Comparison of ENCODE assay signal across 1 cellular context in the genomic region with DNA sequence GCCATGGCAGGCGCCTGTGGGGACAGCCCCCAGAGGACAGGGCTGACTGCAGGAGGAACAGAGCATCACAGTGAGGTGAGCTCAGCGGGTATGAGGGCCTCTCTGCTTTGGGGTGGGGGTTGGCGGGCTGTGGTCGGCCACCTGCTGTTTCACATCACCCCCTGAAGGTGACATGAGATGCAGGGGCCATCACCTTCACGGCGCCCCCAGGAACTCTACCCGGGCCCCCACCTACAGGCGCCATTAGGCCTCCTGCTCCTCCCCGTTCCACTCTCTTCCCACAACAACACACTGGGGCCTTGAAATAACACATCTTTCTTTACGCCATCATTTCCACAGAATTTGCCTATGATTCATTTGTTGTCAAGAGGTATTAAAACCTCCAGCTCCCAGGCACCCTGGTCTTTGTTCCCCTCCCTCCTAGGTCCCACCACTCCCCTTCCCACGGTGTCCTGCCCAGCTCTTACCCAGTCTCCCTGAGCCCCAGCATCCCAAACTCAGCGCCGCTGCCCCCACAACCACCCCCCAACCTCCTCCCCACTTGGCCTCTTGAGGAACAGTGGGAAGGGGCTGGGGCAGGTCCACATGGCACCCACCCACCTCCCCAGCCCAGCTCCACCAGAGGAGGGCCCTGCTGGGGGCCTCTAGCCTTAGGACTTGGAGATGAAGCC.
TF ChIP-seq lines count a peak whose summit lies in the region.

No MANE protein-coding gene starts in this region.

TF ChIP-seq in GM12878, 131 proteins besides CTCF, POLR2A, EP300 and RAD21 (continued from another document):
- TF ChIP-seq YY1 (IDR thresholded peaks at IDR 0.05; ENCODE audit: low read depth, low read length): peak; percentile 89
- TF ChIP-seq ZNF384 (IDR thresholded peaks at IDR 0.05; ENCODE audit: borderline replicate concordance, low read depth, low read length): no peak
- TF ChIP-seq DPF2 (IDR thresholded peaks at IDR 0.05): peak; percentile 51; the same call in 1 of the 2 replicates
- TF ChIP-seq FOXK2 (IDR thresholded peaks at IDR 0.05): no peak
- peak; percentile 88 for TF ChIP-seq RUNX3 (IDR thresholded peaks at IDR 0.05; ENCODE audit: low read length)
- TF ChIP-seq NBN (IDR thresholded peaks at IDR 0.05): 0 out of 2 replicates have a peak, but pooled peaks have one; percentile 26
- TF ChIP-seq, protein P1, sequence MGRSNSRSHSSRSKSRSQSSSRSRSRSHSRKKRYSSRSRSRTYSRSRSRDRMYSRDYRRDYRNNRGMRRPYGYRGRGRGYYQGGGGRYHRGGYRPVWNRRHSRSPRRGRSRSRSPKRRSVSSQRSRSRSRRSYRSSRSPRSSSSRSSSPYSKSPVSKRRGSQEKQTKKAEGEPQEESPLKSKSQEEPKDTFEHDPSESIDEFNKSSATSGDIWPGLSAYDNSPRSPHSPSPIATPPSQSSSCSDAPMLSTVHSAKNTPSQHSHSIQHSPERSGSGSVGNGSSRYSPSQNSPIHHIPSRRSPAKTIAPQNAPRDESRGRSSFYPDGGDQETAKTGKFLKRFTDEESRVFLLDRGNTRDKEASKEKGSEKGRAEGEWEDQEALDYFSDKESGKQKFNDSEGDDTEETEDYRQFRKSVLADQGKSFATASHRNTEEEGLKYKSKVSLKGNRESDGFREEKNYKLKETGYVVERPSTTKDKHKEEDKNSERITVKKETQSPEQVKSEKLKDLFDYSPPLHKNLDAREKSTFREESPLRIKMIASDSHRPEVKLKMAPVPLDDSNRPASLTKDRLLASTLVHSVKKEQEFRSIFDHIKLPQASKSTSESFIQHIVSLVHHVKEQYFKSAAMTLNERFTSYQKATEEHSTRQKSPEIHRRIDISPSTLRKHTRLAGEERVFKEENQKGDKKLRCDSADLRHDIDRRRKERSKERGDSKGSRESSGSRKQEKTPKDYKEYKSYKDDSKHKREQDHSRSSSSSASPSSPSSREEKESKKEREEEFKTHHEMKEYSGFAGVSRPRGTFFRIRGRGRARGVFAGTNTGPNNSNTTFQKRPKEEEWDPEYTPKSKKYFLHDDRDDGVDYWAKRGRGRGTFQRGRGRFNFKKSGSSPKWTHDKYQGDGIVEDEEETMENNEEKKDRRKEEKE (IDR thresholded peaks at IDR 0.05): no peak
- no peak for TF ChIP-seq MXI1 (IDR thresholded peaks at IDR 0.05; ENCODE audit: low read depth, low read length)
- TF ChIP-seq MTA3 (IDR thresholded peaks at IDR 0.05; ENCODE audit: borderline replicate concordance, low read length): 0 out of 2 replicates have a peak, but pooled peaks have one; percentile 17
- TF ChIP-seq TCF12 (IDR thresholded peaks at IDR 0.05; ENCODE audit: low read depth, low read length): peak; percentile 83; the same call in 1 of the 2 replicates
- TF ChIP-seq POU2F2 (IDR thresholded peaks at IDR 0.05; ENCODE audit: borderline replicate concordance, low read depth, low read length): peak; percentile 89; the same call in 2 of the 3 replicates
- TF ChIP-seq SIX5 (IDR thresholded peaks at IDR 0.05; ENCODE audit: low read depth, low read length, severe bottlenecking): no peak
- TF ChIP-seq SPI1 (IDR thresholded peaks at IDR 0.05; ENCODE audit: borderline replicate concordance, insufficient read depth, low read depth, low read length): 0 out of 2 replicates have a peak, but pooled peaks have one; percentile 17
- TF ChIP-seq, protein P2, sequence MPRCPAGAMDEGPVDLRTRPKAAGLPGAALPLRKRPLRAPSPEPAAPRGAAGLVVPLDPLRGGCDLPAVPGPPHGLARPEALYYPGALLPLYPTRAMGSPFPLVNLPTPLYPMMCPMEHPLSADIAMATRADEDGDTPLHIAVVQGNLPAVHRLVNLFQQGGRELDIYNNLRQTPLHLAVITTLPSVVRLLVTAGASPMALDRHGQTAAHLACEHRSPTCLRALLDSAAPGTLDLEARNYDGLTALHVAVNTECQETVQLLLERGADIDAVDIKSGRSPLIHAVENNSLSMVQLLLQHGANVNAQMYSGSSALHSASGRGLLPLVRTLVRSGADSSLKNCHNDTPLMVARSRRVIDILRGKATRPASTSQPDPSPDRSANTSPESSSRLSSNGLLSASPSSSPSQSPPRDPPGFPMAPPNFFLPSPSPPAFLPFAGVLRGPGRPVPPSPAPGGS (IDR thresholded peaks at IDR 0.05; ENCODE audit: borderline replicate concordance, insufficient read depth, low read depth, low read length, poor library complexity, severe bottlenecking): peak; percentile 68
- peak; percentile 64; the same call in 1 of the 2 replicates for TF ChIP-seq CREB1 (IDR thresholded peaks at IDR 0.05; ENCODE audit: low read depth)
- TF ChIP-seq, protein P3, sequence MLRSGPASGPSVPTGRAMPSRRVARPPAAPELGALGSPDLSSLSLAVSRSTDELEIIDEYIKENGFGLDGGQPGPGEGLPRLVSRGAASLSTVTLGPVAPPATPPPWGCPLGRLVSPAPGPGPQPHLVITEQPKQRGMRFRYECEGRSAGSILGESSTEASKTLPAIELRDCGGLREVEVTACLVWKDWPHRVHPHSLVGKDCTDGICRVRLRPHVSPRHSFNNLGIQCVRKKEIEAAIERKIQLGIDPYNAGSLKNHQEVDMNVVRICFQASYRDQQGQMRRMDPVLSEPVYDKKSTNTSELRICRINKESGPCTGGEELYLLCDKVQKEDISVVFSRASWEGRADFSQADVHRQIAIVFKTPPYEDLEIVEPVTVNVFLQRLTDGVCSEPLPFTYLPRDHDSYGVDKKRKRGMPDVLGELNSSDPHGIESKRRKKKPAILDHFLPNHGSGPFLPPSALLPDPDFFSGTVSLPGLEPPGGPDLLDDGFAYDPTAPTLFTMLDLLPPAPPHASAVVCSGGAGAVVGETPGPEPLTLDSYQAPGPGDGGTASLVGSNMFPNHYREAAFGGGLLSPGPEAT (IDR thresholded peaks at IDR 0.05; ENCODE audit: low read depth): 0 out of 2 replicates have a peak, but pooled peaks have one; percentile 18
- peak; percentile 32 for TF ChIP-seq SP1 (IDR thresholded peaks at IDR 0.05; ENCODE audit: low read depth, low read length)
- peak; percentile 55; the same call in 1 of the 2 replicates for TF ChIP-seq CHD2 (IDR thresholded peaks at IDR 0.05; ENCODE audit: borderline replicate concordance, low read depth, low read length)
- peak; percentile 86 for TF ChIP-seq RFX5 (IDR thresholded peaks at IDR 0.05; ENCODE audit: low read depth, low read length)
- TF ChIP-seq SRF (IDR thresholded peaks at IDR 0.05; ENCODE audit: low read depth in 2 of 2, low read length in 2 of 2): no peak
- TF ChIP-seq, protein P4, sequence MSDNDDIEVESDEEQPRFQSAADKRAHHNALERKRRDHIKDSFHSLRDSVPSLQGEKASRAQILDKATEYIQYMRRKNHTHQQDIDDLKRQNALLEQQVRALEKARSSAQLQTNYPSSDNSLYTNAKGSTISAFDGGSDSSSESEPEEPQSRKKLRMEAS (IDR thresholded peaks at IDR 0.05; ENCODE audit: low read depth, low read length): 0 out of 2 replicates have a peak, but pooled peaks have one; percentile 17
- TF ChIP-seq MYC (IDR thresholded peaks at IDR 0.05; ENCODE audit: insufficient read depth, insufficient read length, insufficient replicate concordance, low read length, severe bottlenecking): no peak
- 0 out of 2 replicates have a peak, but pooled peaks have one; percentile 23 for TF ChIP-seq HCFC1 (IDR thresholded peaks at IDR 0.05; ENCODE audit: low read length)
- TF ChIP-seq MTA2 (IDR thresholded peaks at IDR 0.05; ENCODE audit: low read depth): peak; percentile 62; the same call in 1 of the 2 replicates
- TF ChIP-seq, protein P5, sequence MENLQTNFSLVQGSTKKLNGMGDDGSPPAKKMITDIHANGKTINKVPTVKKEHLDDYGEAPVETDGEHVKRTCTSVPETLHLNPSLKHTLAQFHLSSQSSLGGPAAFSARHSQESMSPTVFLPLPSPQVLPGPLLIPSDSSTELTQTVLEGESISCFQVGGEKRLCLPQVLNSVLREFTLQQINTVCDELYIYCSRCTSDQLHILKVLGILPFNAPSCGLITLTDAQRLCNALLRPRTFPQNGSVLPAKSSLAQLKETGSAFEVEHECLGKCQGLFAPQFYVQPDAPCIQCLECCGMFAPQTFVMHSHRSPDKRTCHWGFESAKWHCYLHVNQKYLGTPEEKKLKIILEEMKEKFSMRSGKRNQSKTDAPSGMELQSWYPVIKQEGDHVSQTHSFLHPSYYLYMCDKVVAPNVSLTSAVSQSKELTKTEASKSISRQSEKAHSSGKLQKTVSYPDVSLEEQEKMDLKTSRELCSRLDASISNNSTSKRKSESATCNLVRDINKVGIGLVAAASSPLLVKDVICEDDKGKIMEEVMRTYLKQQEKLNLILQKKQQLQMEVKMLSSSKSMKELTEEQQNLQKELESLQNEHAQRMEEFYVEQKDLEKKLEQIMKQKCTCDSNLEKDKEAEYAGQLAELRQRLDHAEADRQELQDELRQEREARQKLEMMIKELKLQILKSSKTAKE (IDR thresholded peaks at IDR 0.05; ENCODE audit: low read depth, poor library complexity, severe bottlenecking): no peak
- TF ChIP-seq RAD51 (IDR thresholded peaks at IDR 0.05): no peak
- TF ChIP-seq ASH2L (IDR thresholded peaks at IDR 0.05; ENCODE audit: borderline replicate concordance, low read depth): no peak
- TF ChIP-seq SMC3 (IDR thresholded peaks at IDR 0.05; ENCODE audit: borderline replicate concordance, low read length): no peak
- peak; percentile 60 for TF ChIP-seq NR2F1 (conservative IDR thresholded peaks at IDR 0.05)
- TF ChIP-seq ATF7 (IDR thresholded peaks at IDR 0.05; ENCODE audit: low read depth): peak; percentile 63; the same call in 1 of the 2 replicates
- TF ChIP-seq, protein P6, sequence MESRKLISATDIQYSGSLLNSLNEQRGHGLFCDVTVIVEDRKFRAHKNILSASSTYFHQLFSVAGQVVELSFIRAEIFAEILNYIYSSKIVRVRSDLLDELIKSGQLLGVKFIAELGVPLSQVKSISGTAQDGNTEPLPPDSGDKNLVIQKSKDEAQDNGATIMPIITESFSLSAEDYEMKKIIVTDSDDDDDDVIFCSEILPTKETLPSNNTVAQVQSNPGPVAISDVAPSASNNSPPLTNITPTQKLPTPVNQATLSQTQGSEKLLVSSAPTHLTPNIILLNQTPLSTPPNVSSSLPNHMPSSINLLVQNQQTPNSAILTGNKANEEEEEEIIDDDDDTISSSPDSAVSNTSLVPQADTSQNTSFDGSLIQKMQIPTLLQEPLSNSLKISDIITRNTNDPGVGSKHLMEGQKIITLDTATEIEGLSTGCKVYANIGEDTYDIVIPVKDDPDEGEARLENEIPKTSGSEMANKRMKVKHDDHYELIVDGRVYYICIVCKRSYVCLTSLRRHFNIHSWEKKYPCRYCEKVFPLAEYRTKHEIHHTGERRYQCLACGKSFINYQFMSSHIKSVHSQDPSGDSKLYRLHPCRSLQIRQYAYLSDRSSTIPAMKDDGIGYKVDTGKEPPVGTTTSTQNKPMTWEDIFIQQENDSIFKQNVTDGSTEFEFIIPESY (IDR thresholded peaks at IDR 0.05): no peak; the same call in 1 of the 2 replicates
- TF ChIP-seq, protein P7, sequence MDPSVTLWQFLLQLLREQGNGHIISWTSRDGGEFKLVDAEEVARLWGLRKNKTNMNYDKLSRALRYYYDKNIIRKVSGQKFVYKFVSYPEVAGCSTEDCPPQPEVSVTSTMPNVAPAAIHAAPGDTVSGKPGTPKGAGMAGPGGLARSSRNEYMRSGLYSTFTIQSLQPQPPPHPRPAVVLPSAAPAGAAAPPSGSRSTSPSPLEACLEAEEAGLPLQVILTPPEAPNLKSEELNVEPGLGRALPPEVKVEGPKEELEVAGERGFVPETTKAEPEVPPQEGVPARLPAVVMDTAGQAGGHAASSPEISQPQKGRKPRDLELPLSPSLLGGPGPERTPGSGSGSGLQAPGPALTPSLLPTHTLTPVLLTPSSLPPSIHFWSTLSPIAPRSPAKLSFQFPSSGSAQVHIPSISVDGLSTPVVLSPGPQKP (IDR thresholded peaks at IDR 0.05; ENCODE audit: low read depth, low read length): no peak
- TF ChIP-seq PAX5 (IDR thresholded peaks at IDR 0.05; ENCODE audit: borderline replicate concordance, low read depth, low read length): peak; percentile 39; the same call in 1 of the 2 replicates
- peak; percentile 22; the same call in 1 of the 2 replicates for TF ChIP-seq EED (IDR thresholded peaks at IDR 0.05; ENCODE audit: low read depth)
- peak; percentile 39; the same call in 1 of the 2 replicates for TF ChIP-seq TAF1 (IDR thresholded peaks at IDR 0.05; ENCODE audit: borderline replicate concordance, low read depth, low read length)
- peak; percentile 79 for TF ChIP-seq TCF3 (IDR thresholded peaks at IDR 0.05; ENCODE audit: borderline replicate concordance, insufficient read depth, low read depth, low read length)
- TF ChIP-seq BHLHE40 (IDR thresholded peaks at IDR 0.05; ENCODE audit: borderline replicate concordance in 1 of 2, low read depth in 2 of 2, low read length in 1 of 2): peak; percentile 26 to 55; a peak in 2 of 4 replicates
- TF ChIP-seq, protein P8, sequence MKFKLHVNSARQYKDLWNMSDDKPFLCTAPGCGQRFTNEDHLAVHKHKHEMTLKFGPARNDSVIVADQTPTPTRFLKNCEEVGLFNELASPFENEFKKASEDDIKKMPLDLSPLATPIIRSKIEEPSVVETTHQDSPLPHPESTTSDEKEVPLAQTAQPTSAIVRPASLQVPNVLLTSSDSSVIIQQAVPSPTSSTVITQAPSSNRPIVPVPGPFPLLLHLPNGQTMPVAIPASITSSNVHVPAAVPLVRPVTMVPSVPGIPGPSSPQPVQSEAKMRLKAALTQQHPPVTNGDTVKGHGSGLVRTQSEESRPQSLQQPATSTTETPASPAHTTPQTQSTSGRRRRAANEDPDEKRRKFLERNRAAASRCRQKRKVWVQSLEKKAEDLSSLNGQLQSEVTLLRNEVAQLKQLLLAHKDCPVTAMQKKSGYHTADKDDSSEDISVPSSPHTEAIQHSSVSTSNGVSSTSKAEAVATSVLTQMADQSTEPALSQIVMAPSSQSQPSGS (IDR thresholded peaks at IDR 0.05; ENCODE audit: low read length): peak; percentile 54; the same call in 1 of the 2 replicates
- TF ChIP-seq, protein P9, sequence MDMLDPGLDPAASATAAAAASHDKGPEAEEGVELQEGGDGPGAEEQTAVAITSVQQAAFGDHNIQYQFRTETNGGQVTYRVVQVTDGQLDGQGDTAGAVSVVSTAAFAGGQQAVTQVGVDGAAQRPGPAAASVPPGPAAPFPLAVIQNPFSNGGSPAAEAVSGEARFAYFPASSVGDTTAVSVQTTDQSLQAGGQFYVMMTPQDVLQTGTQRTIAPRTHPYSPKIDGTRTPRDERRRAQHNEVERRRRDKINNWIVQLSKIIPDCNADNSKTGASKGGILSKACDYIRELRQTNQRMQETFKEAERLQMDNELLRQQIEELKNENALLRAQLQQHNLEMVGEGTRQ (IDR thresholded peaks at IDR 0.05; ENCODE audit: borderline replicate concordance, low read depth, low read length): no peak
- peak; percentile 12; the same call in 1 of the 2 replicates for TF ChIP-seq CREM (IDR thresholded peaks at IDR 0.05; ENCODE audit: low read depth)
- TF ChIP-seq SUZ12 (IDR thresholded peaks at IDR 0.05; ENCODE audit: unreplicated experiment): no peak
- TF ChIP-seq CBFB (IDR thresholded peaks at IDR 0.05; ENCODE audit: low read depth): peak; percentile 56; the same call in 1 of the 2 replicates
- peak; percentile 74 for TF ChIP-seq IKZF1 (conservative IDR thresholded peaks at IDR 0.05)
- no peak for TF ChIP-seq NR2C1 (IDR thresholded peaks at IDR 0.05)
- peak; percentile 72 to 75 for TF ChIP-seq IKZF2 (IDR thresholded peaks at IDR 0.05)
